1 cellular context compared by ENCODE assay signal in genomic region chr3:63975705-63976104, GRCh38.
TF ChIP-seq lines count a peak whose summit lies in the region.

No MANE protein-coding gene starts in this region.

TF ChIP-seq in HepG2, 621 proteins besides CTCF, POLR2A, EP300 and RAD21 (continued from another document):
- no peak for TF ChIP-seq MTERF4 (CRISPR knock-in tag; IDR thresholded peaks at IDR 0.05)
- no peak for TF ChIP-seq ZNF207 (IDR thresholded peaks at IDR 0.05; ENCODE audit: borderline replicate concordance)
- no peak for TF ChIP-seq CSRNP1 (CRISPR knock-in tag; IDR thresholded peaks at IDR 0.05)
- no peak for TF ChIP-seq NFE2L1 (CRISPR knock-in tag; IDR thresholded peaks at IDR 0.05; ENCODE audit: borderline replicate concordance)
- no peak for TF ChIP-seq ZNF101 (CRISPR knock-in tag; IDR thresholded peaks at IDR 0.05; ENCODE audit: borderline replicate concordance, low read depth)
- no peak for TF ChIP-seq ZFY (CRISPR knock-in tag; IDR thresholded peaks at IDR 0.05)
- no peak for TF ChIP-seq THYN1 (CRISPR knock-in tag; IDR thresholded peaks at IDR 0.05; ENCODE audit: borderline replicate concordance, low read depth)
